In the genomic region with DNA sequence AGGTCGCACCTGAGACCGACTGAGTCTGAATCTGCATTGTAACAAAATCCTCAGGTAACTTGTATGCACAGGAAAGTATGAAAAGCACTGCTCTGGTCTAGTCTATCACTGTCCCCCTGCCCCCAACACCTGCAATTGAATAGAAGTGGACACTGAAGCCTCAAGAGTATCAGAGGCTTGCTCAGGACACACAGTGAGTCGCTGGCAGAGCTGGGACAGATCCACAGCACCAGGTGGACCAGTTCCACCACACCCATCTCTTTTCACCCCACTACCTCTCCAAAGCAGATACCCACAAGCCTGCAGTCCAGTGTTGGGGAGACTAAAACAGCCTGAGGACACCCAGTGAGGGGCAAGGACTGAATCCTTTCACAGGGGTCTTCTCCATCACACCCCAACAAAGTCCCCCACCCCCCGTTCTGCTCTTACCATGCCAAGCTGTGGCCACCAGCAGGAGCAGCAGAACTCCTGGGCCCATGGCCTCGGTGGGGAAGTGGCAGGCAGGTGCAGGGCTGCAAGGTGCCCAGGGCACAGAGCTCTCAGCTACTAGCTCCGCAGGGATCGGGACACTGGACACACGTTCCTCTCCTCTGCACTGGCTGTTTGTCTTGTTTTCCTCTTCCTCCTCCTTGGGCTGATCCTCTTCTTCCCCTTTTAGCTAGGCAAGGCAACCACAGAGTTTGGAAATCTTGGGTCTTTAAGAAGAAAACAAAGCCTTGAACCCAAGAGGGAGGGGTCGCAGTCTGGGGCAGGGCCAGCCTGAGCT, we compare ENCODE assay signal across 12 cellular contexts. TPM values are rescaled to one million over a fixed set of nuclear protein-coding genes. Genes with fewer than 3 reads are reported as not detected.
DNase-seq lines count a peak whose midpoint lies in the region; TF ChIP-seq lines count a peak whose summit lies in the region.
"Had no signal": no experiment of that assay in that cellular context is flagged by ENCODE, and none has a peak within 500 bp of the region (broad histone marks: within the 10 kb centered on the region; RNA-seq: fewer than 3 reads in every experiment).

Gene CSF1R, minus strand, starts transcription at position 605 of the 766 bp plus-strand sequence. Its CDS starts 127 bp downstream, at position 478.

- no peak for TF ChIP-seq CTCF in CD14-positive monocyte (IDR thresholded peaks at IDR 0.05)
- TF ChIP-seq CTCF in Peyer's patch (IDR thresholded peaks at IDR 0.05): no peak
- TF ChIP-seq CTCF in right atrium auricular region (IDR thresholded peaks at IDR 0.05): no peak

- H3K27ac ChIP-seq in Peyer's patch (peak within 1 kb of the TSS in 2 of 4 donors; percentile 25 to 43), right atrium auricular region (no peak within 1 kb of the TSS), skeletal muscle tissue (ENCODE audit: low read depth, low read length) (peak within 1 kb of the TSS; percentile 51)
- H3K27ac ChIP-seq: pancreas had no signal

- peaks cover 0 to 10% (median 0%) of the 10 kb centered on the region in 4 donors for H3K4me1 ChIP-seq in Peyer's patch
- H3K4me1 ChIP-seq in right atrium auricular region: peaks cover 0 to 9% of the 10 kb centered on the region in 2 donors
- H3K4me1 ChIP-seq in skeletal muscle tissue (ENCODE audit: control insufficient read depth in 3 of 3, insufficient read depth in 3 of 3, low read length in 3 of 3): no peaks in the 10 kb centered on the region
- H3K4me1 ChIP-seq: pancreas had no signal

- peak within 1 kb of the TSS; percentile 86 to 95 (median 92) for H3K27ac Mint-ChIP-seq in CD14-positive monocyte
- H3K27ac Mint-ChIP-seq: activated naive CD8-positive, alpha-beta T cell treated with anti-CD3 and anti-CD28 coated beads, Interleukin-2, amount 10 ng/mL, durations not matched to agents 7 days and 5 days had no signal

- H3K36me3 Mint-ChIP-seq in CD14-positive monocyte: peaks cover 8 to 14% of the 10 kb centered on the region in 2 donors
- H3K36me3 Mint-ChIP-seq: activated naive CD8-positive, alpha-beta T cell treated with anti-CD3 and anti-CD28 coated beads, Interleukin-2, amount 10 ng/mL, durations not matched to agents 7 days and 5 days had no signal

- no peaks in the 10 kb centered on the region for H3K27me3 ChIP-seq in Peyer's patch
- no peaks in the 10 kb centered on the region for H3K27me3 ChIP-seq in right atrium auricular region
- peaks cover 0 to 8% (median 4%) of the 10 kb centered on the region in 3 donors for H3K27me3 ChIP-seq in skeletal muscle tissue (ENCODE audit: control insufficient read depth in 3 of 3, insufficient read depth in 3 of 3, low read length in 3 of 3)
- H3K27me3 ChIP-seq: pancreas had no signal

- H3K4me1 Mint-ChIP-seq in CD14-positive monocyte: peaks cover 79% of the 10 kb centered on the region

- H3K27me3 Mint-ChIP-seq in CD14-positive monocyte (ENCODE audit: low read depth in 3 of 3): peaks cover 0 to 5% (median 0%) of the 10 kb centered on the region in 3 donors

- peak within 1 kb of the TSS in 2 of 3 donors; percentile 32 to 45 for H3K9ac ChIP-seq in skeletal muscle tissue (ENCODE audit: low read depth in 1 of 3, low read length in 3 of 3)

- H3K9me3 ChIP-seq in Peyer's patch: no peaks in the 10 kb centered on the region
- no peaks in the 10 kb centered on the region for H3K9me3 ChIP-seq in right atrium auricular region
- H3K9me3 ChIP-seq in skeletal muscle tissue (ENCODE audit: control insufficient read depth in 3 of 3, low read length in 3 of 3): no peaks in the 10 kb centered on the region
- H3K9me3 ChIP-seq: pancreas had no signal

- DNase-seq in CD14-positive monocyte (ENCODE audit: low spot score) (no peak), Peyer's patch (no peak), right atrium auricular region (ENCODE audit: low spot score) (peak; percentile 57), KG1 (lab: John Stamatoyannopoulos, UW) (no peak), HCEC 1CT (no peak), activated T-cell treated with anti-CD3 and anti-CD28 coated beads for 4 hours (no peak)
- no peak for DNase-seq in activated CD4-positive, alpha-beta T cell treated with anti-CD3 and anti-CD28 coated beads for 48 hours
- DNase-seq: activated naive CD8-positive, alpha-beta T cell treated with anti-CD3 and anti-CD28 coated beads, Interleukin-2, amount 10 ng/mL, durations not matched to agents 7 days and 5 days; NCI-H2081 treated with DMSO at 0.1 percent for 48 hours; pancreas; RPMI8226 had no signal

- no peak for TF ChIP-seq POLR2A in Peyer's patch (IDR thresholded peaks at IDR 0.05)

- intact Hi-C loops in CD14-positive monocyte (cut with micrococcal nuclease): loop anchor here (5.0 kb wide), 1 partner anchor 36 kb away; no protein-coding TSS in a partner anchor

- peak within 1 kb of the TSS in 2 of 4 donors; percentile 7 to 35 for H3K4me3 ChIP-seq in Peyer's patch
- peak within 1 kb of the TSS; percentile 21 to 30 for H3K4me3 ChIP-seq in right atrium auricular region
- H3K4me3 ChIP-seq in skeletal muscle tissue (ENCODE audit: low read length in 3 of 3): peak within 1 kb of the TSS; percentile 13 to 49 (median 40)

- peak within 1 kb of the TSS; percentile 96 to 98 for H3K4me3 Mint-ChIP-seq in CD14-positive monocyte
- H3K4me3 Mint-ChIP-seq: activated naive CD8-positive, alpha-beta T cell treated with anti-CD3 and anti-CD28 coated beads, Interleukin-2, amount 10 ng/mL, durations not matched to agents 7 days and 5 days had no signal

- peaks cover 0 to 2% (median 0%) of the 10 kb centered on the region in 7 donors for H3K9me3 Mint-ChIP-seq in CD14-positive monocyte
- H3K9me3 Mint-ChIP-seq: activated naive CD8-positive, alpha-beta T cell treated with anti-CD3 and anti-CD28 coated beads, Interleukin-2, amount 10 ng/mL, durations not matched to agents 7 days and 5 days had no signal

- H3K36me3 ChIP-seq in Peyer's patch: no peaks in the 10 kb centered on the region
- H3K36me3 ChIP-seq in right atrium auricular region: no peaks in the 10 kb centered on the region
- H3K36me3 ChIP-seq in skeletal muscle tissue (ENCODE audit: control insufficient read depth in 3 of 3, insufficient read depth in 3 of 3, low read length in 3 of 3): no peaks in the 10 kb centered on the region
- H3K36me3 ChIP-seq: pancreas had no signal

RNA-seq across cellular contexts. Expression of gene CSF1R, which starts in this region (rescaled TPM):
- 100 to 1,000 TPM; 180 to 242 TPM for polyA plus RNA-seq in CD14-positive monocyte
- total RNA-seq in Peyer's patch (10 to 100 TPM in 3 of 4 donors, 1 to 10 TPM in 1; 2.1 to 24.8 (median 13.5) TPM), right atrium auricular region (10 to 100 TPM; 11.2 to 24.6 TPM), skeletal muscle tissue (31.3 TPM)
